2 cellular contexts compared by ENCODE assay signal in the genomic region with DNA sequence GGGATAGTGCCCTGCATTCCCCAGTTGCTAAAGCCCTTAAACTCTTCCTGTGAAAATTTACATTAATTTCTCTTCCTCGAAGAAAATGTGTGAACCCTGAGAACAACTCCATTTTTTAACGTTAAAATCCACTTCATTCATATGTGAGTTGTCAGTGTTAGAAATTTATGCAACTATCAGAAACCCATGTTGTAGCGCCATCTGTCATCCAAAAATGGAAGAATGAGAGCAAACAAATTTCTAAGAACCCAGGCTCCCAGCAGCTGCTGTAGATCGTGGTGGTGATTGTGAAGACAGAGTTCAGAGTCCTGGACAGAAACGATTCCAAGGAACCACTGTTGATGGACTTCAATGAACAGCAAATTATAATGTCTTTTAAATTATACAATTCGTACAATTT.
TF ChIP-seq lines count a peak whose summit lies in the region.

No MANE protein-coding gene starts in this region.

TF ChIP-seq in SK-N-SH, 30 proteins besides CTCF, POLR2A, EP300 and RAD21 (continued from another document):
- TF ChIP-seq TEAD4 (IDR thresholded peaks at IDR 0.05; ENCODE audit: borderline replicate concordance, insufficient read depth) = no peak

TF ChIP-seq in SK-N-SH treated with all-trans-retinoic acid at 6 μM for 48 hours, 23 proteins besides CTCF, POLR2A, EP300 and RAD21 (continued from another document):
- TF ChIP-seq, protein P1, sequence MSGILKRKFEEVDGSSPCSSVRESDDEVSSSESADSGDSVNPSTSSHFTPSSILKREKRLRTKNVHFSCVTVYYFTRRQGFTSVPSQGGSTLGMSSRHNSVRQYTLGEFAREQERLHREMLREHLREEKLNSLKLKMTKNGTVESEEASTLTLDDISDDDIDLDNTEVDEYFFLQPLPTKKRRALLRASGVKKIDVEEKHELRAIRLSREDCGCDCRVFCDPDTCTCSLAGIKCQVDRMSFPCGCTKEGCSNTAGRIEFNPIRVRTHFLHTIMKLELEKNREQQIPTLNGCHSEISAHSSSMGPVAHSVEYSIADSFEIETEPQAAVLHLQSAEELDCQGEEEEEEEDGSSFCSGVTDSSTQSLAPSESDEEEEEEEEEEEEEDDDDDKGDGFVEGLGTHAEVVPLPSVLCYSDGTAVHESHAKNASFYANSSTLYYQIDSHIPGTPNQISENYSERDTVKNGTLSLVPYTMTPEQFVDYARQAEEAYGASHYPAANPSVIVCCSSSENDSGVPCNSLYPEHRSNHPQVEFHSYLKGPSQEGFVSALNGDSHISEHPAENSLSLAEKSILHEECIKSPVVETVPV (CRISPR knock-in tag; IDR thresholded peaks at IDR 0.05) = no peak
- TF ChIP-seq PPARA (CRISPR knock-in tag; IDR thresholded peaks at IDR 0.05; ENCODE audit: borderline replicate concordance) = no peak
- no peak for TF ChIP-seq BACH2 (CRISPR knock-in tag; IDR thresholded peaks at IDR 0.05; ENCODE audit: borderline replicate concordance)
- TF ChIP-seq CSDC2 (CRISPR knock-in tag; IDR thresholded peaks at IDR 0.05) = no peak
- TF ChIP-seq TSHZ2 (CRISPR knock-in tag; IDR thresholded peaks at IDR 0.05) = no peak
- TF ChIP-seq ZNF70 (CRISPR knock-in tag; IDR thresholded peaks at IDR 0.05) = no peak
- no peak for TF ChIP-seq ZFP30 (CRISPR knock-in tag; IDR thresholded peaks at IDR 0.05)
- no peak for TF ChIP-seq ZFP3 (CRISPR knock-in tag; IDR thresholded peaks at IDR 0.05)
- TF ChIP-seq ZNF565 (CRISPR knock-in tag; conservative IDR thresholded peaks at IDR 0.05; ENCODE audit: low read depth) = no peak
- no peak for TF ChIP-seq GLIS3 (CRISPR knock-in tag; IDR thresholded peaks at IDR 0.05)
- no peak for TF ChIP-seq ESRRG (CRISPR knock-in tag; IDR thresholded peaks at IDR 0.05)
